ENCODE assay signal across 16 cellular contexts in the genomic region with DNA sequence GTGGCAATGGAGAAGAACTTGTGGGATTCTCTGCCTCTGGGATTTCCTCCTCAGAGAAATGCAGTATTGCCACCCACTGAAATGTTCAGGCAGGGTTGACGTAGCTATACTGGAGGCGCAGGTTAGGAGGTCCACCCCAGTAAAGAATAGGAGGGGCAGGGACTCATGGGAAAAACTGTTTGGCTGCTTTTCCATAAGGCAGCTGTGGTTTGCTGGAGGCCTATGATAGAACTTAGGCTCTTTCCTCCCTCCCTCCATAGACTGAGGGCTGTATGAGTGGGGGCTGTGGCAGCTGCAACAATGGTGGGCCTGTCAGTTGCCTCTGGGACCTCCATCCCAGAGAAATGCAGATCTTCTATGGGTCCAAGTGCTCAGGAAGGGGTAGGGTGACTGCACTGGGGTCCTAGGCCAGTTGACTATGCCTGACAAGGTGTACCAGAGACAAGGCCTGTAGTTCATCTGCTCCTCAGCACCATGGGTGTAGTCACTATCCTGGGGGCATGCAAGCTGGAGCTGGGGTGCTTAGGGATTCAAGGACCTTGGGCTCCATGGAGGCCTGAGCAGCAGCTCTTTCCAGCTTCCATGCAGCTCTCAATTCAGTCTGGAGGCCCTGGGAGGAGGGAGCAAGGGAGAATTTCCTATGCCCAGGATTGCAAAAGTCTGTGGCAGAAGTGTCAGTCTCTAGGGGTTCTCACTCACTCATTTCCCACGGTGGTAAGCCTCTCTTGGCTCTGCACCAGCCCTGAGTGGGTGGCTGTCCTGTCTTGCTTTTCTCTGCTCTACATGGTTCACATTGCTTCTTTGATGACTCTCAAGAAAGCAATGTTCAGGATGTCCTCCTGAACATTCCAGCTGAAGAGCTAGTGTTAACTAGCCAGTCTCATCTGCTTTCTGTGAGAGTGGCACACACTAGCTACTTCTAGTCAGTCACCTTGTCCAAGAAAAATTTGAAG.
DNase-seq lines count a peak whose midpoint lies in the region; ATAC-seq and TF ChIP-seq lines count a peak whose summit lies in the region.
"Had no signal": no experiment of that assay in that cellular context is flagged by ENCODE, and none has a peak within 500 bp of the region (broad histone marks: within the 10 kb centered on the region; RNA-seq: fewer than 3 reads in every experiment).

No MANE protein-coding gene starts in this region.

- TF ChIP-seq CTCF in RWPE2 (IDR thresholded peaks at IDR 0.05; ENCODE audit: poor library complexity, severe bottlenecking) (no peak), fibroblast of mammary gland (conservative IDR thresholded peaks at IDR 0.05; ENCODE audit: control insufficient read depth, insufficient read depth, low read depth, low read length) (no peak)

- H3K4me3 ChIP-seq in RWPE2 (ENCODE audit: severe bottlenecking): no peak overlapping the region
- no peak overlapping the region for H3K4me3 ChIP-seq in fibroblast of mammary gland (ENCODE audit: control insufficient read depth, low read depth, low read length)
- H3K4me3 ChIP-seq: cardiac muscle cell, right atrium auricular region, vagina had no signal

- peak overlapping the region; percentile 74 for H3K27ac ChIP-seq in RWPE2 (ENCODE audit: poor library complexity, severe bottlenecking)
- H3K27ac ChIP-seq: cardiac muscle cell, right atrium auricular region, vagina had no signal

- peaks cover 8% of the 10 kb centered on the region for H3K4me1 ChIP-seq in RWPE2 (ENCODE audit: insufficient read depth, poor library complexity, severe bottlenecking)
- H3K4me1 ChIP-seq: right atrium auricular region, vagina had no signal

- no peaks in the 10 kb centered on the region for H3K9me3 ChIP-seq in RWPE2 (ENCODE audit: severe bottlenecking)
- H3K9me3 ChIP-seq: vagina had no signal

- H3K27me3 ChIP-seq in RWPE2 (ENCODE audit: insufficient read depth, poor library complexity, severe bottlenecking): no peaks in the 10 kb centered on the region
- H3K27me3 ChIP-seq: cardiac muscle cell, right atrium auricular region, vagina had no signal

- ATAC-seq in GM18868 (IDR thresholded peaks at IDR 0.05; ENCODE audit: unreplicated experiment) (peak; percentile 92), RWPE2 (ENCODE audit: low read depth) (peak; percentile 95), HG02884 (IDR thresholded peaks at IDR 0.05; ENCODE audit: unreplicated experiment) (no peak)
- ATAC-seq: CD8-positive, alpha-beta T cell had no signal

- no peaks in the 10 kb centered on the region for H3K36me3 ChIP-seq in RWPE2 (ENCODE audit: low read depth)
- H3K36me3 ChIP-seq: cardiac muscle cell, right atrium auricular region, vagina had no signal

- DNase-seq in RWPE2 (ENCODE audit: low spot score): peak; percentile 40
- DNase-seq in fibroblast of mammary gland (ENCODE audit: low read depth): peak; percentile 89
- DNase-seq in stromal cell of bone marrow (ENCODE audit: low read depth): peak; percentile 27
- no peak for DNase-seq in DMS114 treated with DMSO at 0.1 percent for 48 hours (lab: John Stamatoyannopoulos, UW; ENCODE audit: unreplicated experiment)
- DNase-seq in NCI-H1417 treated with DMSO at 0.1 percent for 48 hours (lab: John Stamatoyannopoulos, UW): no peak
- DNase-seq: activated CD8-positive, alpha-beta memory T cell treated with anti-CD3 and anti-CD28 coated beads for 24 hours; activated effector memory CD4-positive, alpha-beta T cell treated with anti-CD3 and anti-CD28 coated beads, Interleukin-2, amount 50 U/mL, for 16 hours; CD8-positive, alpha-beta T cell; GF-D8; NCI-H1048; stimulated activated naive CD4-positive, alpha-beta T cell had no signal

Comparison
In these comparisons a context has a peak if more than half of its experiments do, and no peak if none do; other contexts are left out.
1. DNase-seq: peak in RWPE2 (single experiment), fibroblast of mammary gland (single experiment) and stromal cell of bone marrow (single experiment); none in DMS114 treated with DMSO at 0.1 percent for 48 hours (single experiment) and NCI-H1417 treated with DMSO at 0.1 percent for 48 hours (single experiment).